ENCODE assay signal across 22 cellular contexts in the genomic region with DNA sequence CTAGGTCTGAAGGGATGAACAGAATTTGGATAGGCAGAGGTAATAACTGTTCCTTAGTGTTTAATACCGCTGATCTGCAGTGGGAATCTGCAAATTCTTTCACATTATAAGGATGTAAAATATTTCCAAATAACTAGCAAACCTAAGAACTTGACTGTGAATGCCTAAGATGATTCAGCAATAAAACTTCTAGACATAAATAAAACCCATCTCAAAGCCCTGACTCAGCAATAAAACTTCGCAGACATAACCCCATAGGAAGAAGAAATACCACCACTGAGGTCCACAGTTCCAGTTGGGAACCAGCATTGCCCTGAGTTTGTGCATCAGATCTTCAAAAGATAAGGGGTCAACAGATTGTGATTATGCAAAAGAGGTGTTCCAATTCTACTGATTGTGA.
DNase-seq lines count a peak whose midpoint lies in the region; ATAC-seq, FAIRE-seq and TF ChIP-seq lines count a peak whose summit lies in the region.
"Had no signal": no experiment of that assay in that cellular context is flagged by ENCODE, and none has a peak within 500 bp of the region (broad histone marks: within the 10 kb centered on the region; RNA-seq: fewer than 3 reads in every experiment).

No MANE protein-coding gene starts in this region.

- no peaks in the 10 kb centered on the region for H3K36me3 Mint-ChIP-seq in stimulated activated naive B cell treated with anti-CD40 and anti-IgM and Interleukin-4, amounts not matched to agents 10 μg/mL and 1 μg/mL and 100 μg/mL, for 72 hours
- H3K36me3 Mint-ChIP-seq: memory B cell had no signal

- no peak for TF ChIP-seq POLR2A in A549 (IDR thresholded peaks at IDR 0.05; ENCODE audit: low read length)
- no peak for TF ChIP-seq POLR2A in GM12878 (IDR thresholded peaks at IDR 0.05; ENCODE audit: low read depth, low read length)

- H3K27ac ChIP-seq in A549, result peak overlapping the region in 1 of 2 experiments; percentile 52; a peak in 2 of 6 replicates
- H3K27ac ChIP-seq in GM23248, result no peak overlapping the region; the same call in 1 of the 2 replicates
- H3K27ac ChIP-seq in GM12878 (ENCODE audit: control insufficient read depth, insufficient read depth), result no peak overlapping the region
- H3K27ac ChIP-seq: BLaER1 treated with 17β-estradiol and CSF1 and Interleukin-3, amounts not matched to agents 10 nM and 100 nM; KMS-11 had no signal

- POLR2A ChIA-PET in A549 (lab: Yijun Ruan, JAX) (no interaction called here), GM12878 (lab: Charles Lee) (no interaction called here)

- no peaks in the 10 kb centered on the region for H3K9me2 ChIP-seq in GM23248 (ENCODE audit: insufficient read depth)

- H3K4me3 Mint-ChIP-seq in stimulated activated naive B cell treated with anti-CD40 and anti-IgM and Interleukin-4, amounts not matched to agents 10 μg/mL and 1 μg/mL and 100 μg/mL, for 72 hours, result no peak overlapping the region
- H3K4me3 Mint-ChIP-seq: dendritic cell treated with granulocyte-macrophage colony-stimulating factor and Interleukin-4, amounts not matched to agents 40 ng/mL and 50 ng/mL, for 4 days; memory B cell had no signal

- H3K27me3 Mint-ChIP-seq in stimulated activated naive B cell treated with anti-CD40 and anti-IgM and Interleukin-4, amounts not matched to agents 10 μg/mL and 1 μg/mL and 100 μg/mL, for 72 hours, result no peaks in the 10 kb centered on the region
- H3K27me3 Mint-ChIP-seq: dendritic cell treated with granulocyte-macrophage colony-stimulating factor and Interleukin-4, amounts not matched to agents 40 ng/mL and 50 ng/mL, for 4 days; memory B cell; progenitor cell of endocrine pancreas had no signal

- no peaks in the 10 kb centered on the region for H3K79me2 ChIP-seq in GM23248 (ENCODE audit: insufficient read depth)
- H3K79me2 ChIP-seq in GM12878 (ENCODE audit: control insufficient read depth, insufficient read depth, low read length), result no peaks in the 10 kb centered on the region

- no peak for DNase-seq in A549 (ENCODE audit: low read depth in 1 of 2, low spot score in 1 of 2)
- DNase-seq in GM23248, result peak; percentile 49
- DNase-seq in GM12878 (ENCODE audit: low read depth, low spot score), result no peak
- peak; percentile 16 for DNase-seq in hepatic stellate cell (ENCODE audit: low spot score)
- no peak for DNase-seq in NCI-H1930 (lab: John Stamatoyannopoulos, UW)
- DNase-seq in effector CD8-positive, alpha-beta T cell (lab: John Stamatoyannopoulos, UW), result no peak
- DNase-seq in stimulated activated naive B cell treated with anti-CD40 and anti-IgM and Interleukin-4, amounts not matched to agents 10 μg/mL and 1 μg/mL and 100 μg/mL, for 72 hours, result no peak
- DNase-seq: activated naive CD4-positive, alpha-beta T cell; activated T-cell treated with anti-CD3 and anti-CD28 coated beads, Interleukin-2, amount 50 U/mL, for 1 hour; amniotic stem cell; Caco-2; head of caudate nucleus; left colon; NCI-H1694; NCI-H69; trophoblast cell had no signal

- H3K36me3 ChIP-seq in GM23248 (ENCODE audit: low read depth) (no peaks in the 10 kb centered on the region), GM12878 (ENCODE audit: control insufficient read depth in 2 of 2, insufficient read depth in 2 of 2, low read length in 1 of 2) (no peaks in the 10 kb centered on the region)
- H3K36me3 ChIP-seq: BLaER1 treated with 17β-estradiol and CSF1 and Interleukin-3, amounts not matched to agents 10 nM and 100 nM had no signal

- H3K4me1 ChIP-seq in A549, result peaks cover 13% of the 10 kb centered on the region; the same call in 2 of the 3 replicates
- peaks cover 30% of the 10 kb centered on the region for H3K4me1 ChIP-seq in GM23248 (ENCODE audit: insufficient read depth)
- H3K4me1 ChIP-seq in GM12878 (ENCODE audit: control insufficient read depth, insufficient read depth, low read length), result no peaks in the 10 kb centered on the region
- H3K4me1 ChIP-seq: BLaER1 treated with 17β-estradiol and CSF1 and Interleukin-3, amounts not matched to agents 10 nM and 100 nM; Caco-2 had no signal

- 61% methylated on average over 2 of the region's 2 CpGs for WGBS in A549 (ENCODE audit: missing lambda C conversion rate)
- 67 to 69% methylated on average over 2 of the region's 2 CpGs for WGBS in GM23248 (ENCODE audit: low coverage in 1 of 2, low lambda C conversion rate in 2 of 2, missing lambda C conversion rate in 2 of 2), 2 experiments
- WGBS in GM12878 (ENCODE audit: insufficient coverage, insufficient replicate concordance, low lambda C conversion rate, missing lambda C conversion rate), result 0% methylated on average over 2 of the region's 2 CpGs

- no TSS peak for BruUV-seq in GM12878 (replicated peaks; lab: Mats Ljungman, UMichigan)

- H3K27me3 ChIP-seq in GM23248 (replicated peaks; ENCODE audit: insufficient read depth) (no peaks in the 10 kb centered on the region), GM12878 (replicated peaks in 1 of 2; ENCODE audit: control insufficient read depth in 2 of 2, insufficient read depth in 2 of 2, low read length in 1 of 2) (no peaks in the 10 kb centered on the region)
- H3K27me3 ChIP-seq: BLaER1 treated with 17β-estradiol and CSF1 and Interleukin-3, amounts not matched to agents 10 nM and 100 nM had no signal

- CTCF ChIA-PET in A549 (lab: Yijun Ruan, JAX) (no interaction called here), GM12878 (lab: Yijun Ruan, JAX) (no interaction called here)

- no peak for TF ChIP-seq RAD21 in A549 (conservative IDR thresholded peaks at IDR 0.05 in 1 of 2, IDR thresholded peaks at IDR 0.05 in 1 of 2)
- no peak for TF ChIP-seq RAD21 in GM12878 (IDR thresholded peaks at IDR 0.05; ENCODE audit: insufficient read depth, low read depth, low read length)

- H3K4me2 ChIP-seq in A549 (peak overlapping the region; percentile 22; the same call in 1 of the 3 replicates), GM23248 (ENCODE audit: unreplicated experiment) (peak overlapping the region; percentile 26), GM12878 (ENCODE audit: control insufficient read depth, insufficient read depth) (no peak overlapping the region)
- H3K4me2 ChIP-seq: BLaER1 treated with 17β-estradiol and CSF1 and Interleukin-3, amounts not matched to agents 10 nM and 100 nM; KMS-11 had no signal

- H4K20me1 ChIP-seq in GM23248 (ENCODE audit: insufficient read depth), result no peaks in the 10 kb centered on the region
- no peaks in the 10 kb centered on the region for H4K20me1 ChIP-seq in GM12878 (ENCODE audit: control insufficient read depth, insufficient read depth)
- H4K20me1 ChIP-seq: BLaER1 treated with 17β-estradiol and CSF1 and Interleukin-3, amounts not matched to agents 10 nM and 100 nM had no signal

- H3F3A ChIP-seq in GM23248 (ENCODE audit: insufficient read depth), result peaks cover 19% of the 10 kb centered on the region

- peaks cover 7 to 9% of the 10 kb centered on the region in 2 donors for H3K9me3 Mint-ChIP-seq in stimulated activated naive B cell treated with anti-CD40 and anti-IgM and Interleukin-4, amounts not matched to agents 10 μg/mL and 1 μg/mL and 100 μg/mL, for 72 hours
- H3K9me3 Mint-ChIP-seq: dendritic cell treated with granulocyte-macrophage colony-stimulating factor and Interleukin-4, amounts not matched to agents 40 ng/mL and 50 ng/mL, for 4 days had no signal

- TF ChIP-seq CTCF in A549 (IDR thresholded peaks at IDR 0.05), result no peak
- no peak for TF ChIP-seq CTCF in GM12878 (IDR thresholded peaks at IDR 0.05 in 2 of 3, conservative IDR thresholded peaks at IDR 0.05 in 1 of 3; ENCODE audit: control insufficient read depth in 2 of 3, extremely low read depth in 1 of 3, insufficient read depth in 1 of 3, low read depth in 3 of 3, low read length in 3 of 3)

- TF ChIP-seq EP300 in A549 (IDR thresholded peaks at IDR 0.05), result no peak
- no peak for TF ChIP-seq EP300 in GM12878 (IDR thresholded peaks at IDR 0.05; ENCODE audit: borderline replicate concordance in 1 of 2, control insufficient read depth in 1 of 2, low read depth in 2 of 2, low read length in 2 of 2)

- H3K4me3 ChIP-seq in A549 (no peak overlapping the region), GM23248 (no peak overlapping the region), GM12878 (no peak overlapping the region)
- H3K4me3 ChIP-seq: BLaER1 treated with 17β-estradiol and CSF1 and Interleukin-3, amounts not matched to agents 10 nM and 100 nM had no signal

- H3K9me3 ChIP-seq in A549 (peaks cover 5% of the 10 kb centered on the region; the same call in 1 of the 3 replicates), GM23248 (ENCODE audit: low read depth) (no peaks in the 10 kb centered on the region), GM12878 (replicated peaks; ENCODE audit: control insufficient read depth, insufficient read depth, low read length) (no peaks in the 10 kb centered on the region; the same call in 2 of the 3 replicates)
- H3K9me3 ChIP-seq: Caco-2 had no signal

- RAD21 ChIA-PET in GM12878 (lab: Charles Lee; ENCODE audit: unreplicated experiment), result no interaction called here

- FAIRE-seq in A549 (lab: Jason Lieb, UNC), result no peak
- FAIRE-seq in GM12878 (lab: Jason Lieb, UNC), result peak; percentile 61

- no peak for ATAC-seq in A549
- ATAC-seq in GM12878, result no peak
- ATAC-seq in HG02642 (IDR thresholded peaks at IDR 0.05; ENCODE audit: poor library complexity, unreplicated experiment), result no peak
- ATAC-seq in stimulated activated naive B cell treated with anti-CD40 and anti-IgM and Interleukin-4, amounts not matched to agents 10 μg/mL and 1 μg/mL and 100 μg/mL, for 72 hours (replicated peaks), result no peak
- ATAC-seq: left colon had no signal

- H2AFZ ChIP-seq in GM23248 (no peak overlapping the region), GM12878 (ENCODE audit: control insufficient read depth, low read depth, low read length) (no peak overlapping the region)

- H3K27ac Mint-ChIP-seq in stimulated activated naive B cell treated with anti-CD40 and anti-IgM and Interleukin-4, amounts not matched to agents 10 μg/mL and 1 μg/mL and 100 μg/mL, for 72 hours, result no peak overlapping the region
- H3K27ac Mint-ChIP-seq: dendritic cell treated with granulocyte-macrophage colony-stimulating factor and Interleukin-4, amounts not matched to agents 40 ng/mL and 50 ng/mL, for 4 days; memory B cell; progenitor cell of endocrine pancreas had no signal

- no peaks in the 10 kb centered on the region for H3K4me1 Mint-ChIP-seq in stimulated activated naive B cell treated with anti-CD40 and anti-IgM and Interleukin-4, amounts not matched to agents 10 μg/mL and 1 μg/mL and 100 μg/mL, for 72 hours
- H3K4me1 Mint-ChIP-seq: memory B cell had no signal

- no peak overlapping the region for H3K9ac ChIP-seq in GM23248
- no peak overlapping the region for H3K9ac ChIP-seq in GM12878 (ENCODE audit: control insufficient read depth, insufficient read depth, low read length)
- H3K9ac ChIP-seq: BLaER1 treated with 17β-estradiol and CSF1 and Interleukin-3, amounts not matched to agents 10 nM and 100 nM; KMS-11 had no signal

- intact Hi-C loops in GM12878 (cut with micrococcal nuclease; ENCODE audit: unreplicated experiment), result no loop called here

- SMC1A ChIA-PET in GM12878 (lab: Charles Lee; ENCODE audit: uncharacterized antibody, unreplicated experiment), result no interaction called here

- in situ Hi-C loops in GM23248 (cut with MboI) (no loop called here), GM12878 (cut with MboI) (no loop called here)

TF ChIP-seq in A549, 52 proteins besides CTCF, POLR2A, EP300 and RAD21 (continues in another document):
- TF ChIP-seq ZC3H11A (IDR thresholded peaks at IDR 0.05), result no peak

TF ChIP-seq in GM12878, 131 proteins besides CTCF, POLR2A, EP300 and RAD21 (continues in another document):
- TF ChIP-seq POLR2AphosphoS5 (IDR thresholded peaks at IDR 0.05; ENCODE audit: low read length) (no peak), HDGF (IDR thresholded peaks at IDR 0.05) (no peak), JUNB (IDR thresholded peaks at IDR 0.05) (no peak)

Comparison
In these comparisons a context has a peak if more than half of its experiments do, and no peak if none do; other contexts are left out.
1. DNase-seq: peak in GM23248 (single experiment) and hepatic stellate cell (single experiment); none in A549 (0 of 2), GM12878 (single experiment), NCI-H1930 (0 of 2), effector CD8-positive, alpha-beta T cell (single experiment) and stimulated activated naive B cell treated with anti-CD40 and anti-IgM and Interleukin-4, amounts not matched to agents 10 μg/mL and 1 μg/mL and 100 μg/mL, for 72 hours (single experiment).